In the genomic region with DNA sequence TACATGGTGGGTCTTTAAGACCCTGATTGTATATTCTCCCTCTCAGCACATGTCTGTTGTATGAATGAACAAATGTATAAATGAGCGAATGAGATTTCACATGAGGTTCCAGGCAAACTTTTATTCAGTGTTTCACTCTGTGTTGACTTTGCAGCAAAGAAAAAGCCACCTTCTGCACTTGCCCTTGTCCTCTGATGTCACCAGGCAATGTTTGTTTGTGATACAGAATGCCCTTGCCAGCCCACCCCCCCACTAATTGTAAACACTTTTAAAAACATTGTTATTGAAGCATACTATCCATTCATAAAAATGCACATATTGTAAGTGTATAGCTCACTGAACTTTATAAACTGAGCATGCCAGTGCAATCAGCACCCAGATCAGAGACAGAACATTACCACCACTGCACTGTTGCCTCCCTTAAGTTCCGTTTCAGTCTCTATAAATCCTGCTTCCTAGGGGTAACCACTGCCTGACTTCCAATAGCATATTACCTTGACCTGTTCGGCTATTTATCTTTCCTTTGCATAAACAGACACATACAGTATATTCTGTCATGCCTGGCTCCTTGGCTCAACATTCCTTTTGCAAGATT, we compare ENCODE assay signal across 1 cellular context.
TF ChIP-seq lines count a peak whose summit lies in the region.

No MANE protein-coding gene starts in this region.

TF ChIP-seq in HepG2, 621 proteins besides CTCF, POLR2A, EP300 and RAD21:
- TF ChIP-seq HMG20A (CRISPR knock-in tag; IDR thresholded peaks at IDR 0.05; ENCODE audit: borderline replicate concordance) (0 out of 2 replicates have a peak, but pooled peaks have one; percentile 11), KLF16 (CRISPR knock-in tag; IDR thresholded peaks at IDR 0.05) (no peak), ATRX (CRISPR knock-in tag; IDR thresholded peaks at IDR 0.05; ENCODE audit: borderline replicate concordance) (no peak)
